In genomic region chr9:124733964-124734740, GRCh38 we compare ENCODE assay signal across 12 cellular contexts. TPM values are rescaled to one million over a fixed set of nuclear protein-coding genes. Genes with fewer than 3 reads are reported as not detected.
DNase-seq lines count a peak whose midpoint lies in the region; ATAC-seq and TF ChIP-seq lines count a peak whose summit lies in the region.
"Had no signal": no experiment of that assay in that cellular context is flagged by ENCODE, and none has a peak within 500 bp of the region (broad histone marks: within the 10 kb centered on the region; RNA-seq: fewer than 3 reads in every experiment).

No MANE protein-coding gene starts in this region.

- H3K4me3 ChIP-seq in skeletal muscle tissue (ENCODE audit: low read length in 3 of 3) = peak overlapping the region in 1 of 3 donors; percentile 60

- peak overlapping the region in 1 of 3 donors; percentile 57 for H3K9ac ChIP-seq in skeletal muscle tissue (ENCODE audit: low read depth in 1 of 3, low read length in 3 of 3)

- H3K36me3 ChIP-seq in skeletal muscle tissue (ENCODE audit: control insufficient read depth in 3 of 3, insufficient read depth in 3 of 3, low read length in 3 of 3) = no peaks in the 10 kb centered on the region

- H3K4me1 ChIP-seq in skeletal muscle tissue (ENCODE audit: control insufficient read depth in 3 of 3, insufficient read depth in 3 of 3, low read length in 3 of 3) = peaks cover 0 to 14% (median 4%) of the 10 kb centered on the region in 3 donors

- H3K9me3 ChIP-seq in skeletal muscle tissue (ENCODE audit: control insufficient read depth in 3 of 3, low read length in 3 of 3) = no peaks in the 10 kb centered on the region
- H3K9me3 ChIP-seq: neutrophil had no signal

- TF ChIP-seq CTCF in RWPE1 (conservative IDR thresholded peaks at IDR 0.05; ENCODE audit: low read depth) (no peak), GM13977 (IDR thresholded peaks at IDR 0.05; ENCODE audit: extremely low read depth, insufficient read depth, missing control alignments) (no peak)

- POLR2A ChIA-PET in RWPE1 (lab: Yijun Ruan, JAX; ENCODE audit: low non-redundant PET) = no interaction called here

- no peak for ATAC-seq in HG02678 (IDR thresholded peaks at IDR 0.05; ENCODE audit: unreplicated experiment)
- ATAC-seq: stimulated activated naive B cell treated with anti-CD40 and anti-IgM and Interleukin-4, amounts not matched to agents 10 μg/mL and 1 μg/mL and 100 μg/mL, for 72 hours had no signal

- CTCF ChIA-PET in RWPE1 (lab: Yijun Ruan, JAX) = interaction anchor here (0.6 to 2.1 kb wide), 6 partner anchors 9 to 427 kb away, joined by 3 to 8 read pairs (median 3); no protein-coding TSS in a partner anchor

- H3K27me3 ChIP-seq in skeletal muscle tissue (ENCODE audit: control insufficient read depth in 3 of 3, insufficient read depth in 3 of 3, low read length in 3 of 3) = no peaks in the 10 kb centered on the region
- H3K27me3 ChIP-seq: neutrophil had no signal

- DNase-seq in HuH-7.5 (ENCODE audit: low spot score) (peak; percentile 31), RWPE1 (ENCODE audit: low spot score) (peak; percentile 36), islet precursor cell (peak; percentile 73), NCI-H2081 (lab: John Stamatoyannopoulos, UW) (no peak), GM19238 (ENCODE audit: insufficient read length, low spot score) (no peak), GM13977 (ENCODE audit: low spot score) (no peak)
- DNase-seq: NCI-H1092; stimulated activated naive B cell treated with anti-CD40 and anti-IgM and Interleukin-4, amounts not matched to agents 10 μg/mL and 1 μg/mL and 100 μg/mL, for 72 hours; T-helper 2 cell had no signal

- in situ Hi-C loops in GM13977 (cut with MboI; ENCODE audit: low pct_unique_long_range_greater_than_20kb, low sequenced_read_pairs, unreplicated experiment) = no loop called here

- peak overlapping the region; percentile 57 for H3K27ac ChIP-seq in RWPE1
- peak overlapping the region; percentile 21 for H3K27ac ChIP-seq in skeletal muscle tissue (ENCODE audit: low read depth, low read length)
- H3K27ac ChIP-seq: neutrophil had no signal

RNA-seq across cellular contexts. Expression of gene NR6A1, which starts 37.0 kb away (rescaled TPM):
- total RNA-seq in skeletal muscle tissue = 0.52 TPM

RNA-seq across cellular contexts. Expression of gene OLFML2A, which starts 42.8 kb away (rescaled TPM):
- 65.8 TPM for total RNA-seq in skeletal muscle tissue

Comparison
In these comparisons a context has a peak if more than half of its experiments do, and no peak if none do; other contexts are left out.
1. DNase-seq: peak in HuH-7.5 (single experiment), RWPE1 (single experiment) and islet precursor cell (single experiment); none in NCI-H2081 (0 of 2), GM19238 (single experiment) and GM13977 (single experiment).